Comparison of ENCODE assay signal across 19 cellular contexts in genomic region chr17:64318068-64318467, GRCh38. TPM values are rescaled to one million over a fixed set of nuclear protein-coding genes. Genes with fewer than 3 reads are reported as not detected.
DNase-seq lines count a peak whose midpoint lies in the region; FAIRE-seq and TF ChIP-seq lines count a peak whose summit lies in the region.
"Had no signal": no experiment of that assay in that cellular context is flagged by ENCODE, and none has a peak within 500 bp of the region (broad histone marks: within the 10 kb centered on the region; RNA-seq: fewer than 3 reads in every experiment).

No MANE protein-coding gene starts in this region.

- H3K36me3 Mint-ChIP-seq in Caco-2 (ENCODE audit: insufficient read depth, unreplicated experiment), result no peaks in the 10 kb centered on the region
- H3K36me3 Mint-ChIP-seq: CD4-positive, alpha-beta memory T cell had no signal

- H3K36me3 ChIP-seq in Caco-2 (ENCODE audit: control insufficient read depth, insufficient read depth, low read length), result no peaks in the 10 kb centered on the region
- H3K36me3 ChIP-seq in adipocyte (ENCODE audit: control insufficient read depth, insufficient read depth, low read length, severe bottlenecking), result no peaks in the 10 kb centered on the region
- no peaks in the 10 kb centered on the region for H3K36me3 ChIP-seq in hepatocyte (replicated peaks; ENCODE audit: insufficient read depth, low read depth)
- H3K36me3 ChIP-seq in subcutaneous abdominal adipose tissue (ENCODE audit: control insufficient read depth in 5 of 5, insufficient read depth in 5 of 5, low read length in 5 of 5), result peaks cover 0 to 9% (median 6%) of the 10 kb centered on the region in 5 donors
- no peaks in the 10 kb centered on the region for H3K36me3 ChIP-seq in stomach
- H3K36me3 ChIP-seq: BLaER1 had no signal

- no peak overlapping the region for H3K4me3 ChIP-seq in Caco-2 (ENCODE audit: low read depth, low read length)
- H3K4me3 ChIP-seq in adipocyte (ENCODE audit: low read length), result no peak overlapping the region
- H3K4me3 ChIP-seq in hepatocyte, result no peak overlapping the region
- H3K4me3 ChIP-seq in subcutaneous abdominal adipose tissue (ENCODE audit: low read depth in 1 of 5, low read length in 5 of 5), result no peak overlapping the region
- H3K4me3 ChIP-seq in stomach, result no peak overlapping the region
- H3K4me3 ChIP-seq: BLaER1, GM23338 had no signal

- POLR2A ChIA-PET in Caco-2 (lab: Charles Lee), result interaction anchor here (1.2 kb wide), 1 partner anchor 189 kb away, joined by 5 read pairs; the partner anchor contains the start of genes CEP95 and DDX5

- H3K27ac Mint-ChIP-seq in Caco-2 (ENCODE audit: unreplicated experiment), result peak overlapping the region; percentile 87
- H3K27ac Mint-ChIP-seq: CD4-positive, alpha-beta memory T cell; GM23338; HFFc6 had no signal

- H3K9me3 Mint-ChIP-seq in Caco-2 (ENCODE audit: unreplicated experiment), result peaks cover 8% of the 10 kb centered on the region
- H3K9me3 Mint-ChIP-seq: CD14-positive monocyte; CD4-positive, alpha-beta memory T cell; GM23338; HFFc6 had no signal

- H3K4me1 Mint-ChIP-seq in Caco-2 (ENCODE audit: low read depth, unreplicated experiment), result peaks cover 35% of the 10 kb centered on the region
- H3K4me1 Mint-ChIP-seq: GM23338 had no signal

- H4K20me1 ChIP-seq in hepatocyte (ENCODE audit: insufficient read depth, poor library complexity, severe bottlenecking), result no peaks in the 10 kb centered on the region
- H4K20me1 ChIP-seq: BLaER1 had no signal

- FAIRE-seq in frontal cortex (lab: Jason Lieb, UNC), result no peak
- FAIRE-seq: G401.6, GM12891, GM19239, H54 had no signal

- no peaks in the 10 kb centered on the region for H3K27me3 Mint-ChIP-seq in Caco-2 (ENCODE audit: insufficient read depth, unreplicated experiment)

- no peaks in the 10 kb centered on the region for H3K9me2 ChIP-seq in hepatocyte (replicated peaks; ENCODE audit: insufficient read depth)

- H3K9me3 ChIP-seq in Caco-2, result no peaks in the 10 kb centered on the region
- no peaks in the 10 kb centered on the region for H3K9me3 ChIP-seq in adipocyte (ENCODE audit: control insufficient read depth, low read length)
- H3K9me3 ChIP-seq in hepatocyte (ENCODE audit: low read depth), result no peaks in the 10 kb centered on the region
- H3K9me3 ChIP-seq in subcutaneous abdominal adipose tissue (ENCODE audit: control insufficient read depth in 5 of 5, low read length in 5 of 5), result no peaks in the 10 kb centered on the region
- no peaks in the 10 kb centered on the region for H3K9me3 ChIP-seq in stomach
- H3K9me3 ChIP-seq: BLaER1 had no signal

- BruUV-seq in Caco-2 (replicated peaks; lab: Mats Ljungman, UMichigan), result no TSS peak

- no peak overlapping the region for H3K4me3 Mint-ChIP-seq in Caco-2 (ENCODE audit: unreplicated experiment)
- H3K4me3 Mint-ChIP-seq: CD4-positive, alpha-beta memory T cell; GM23338; HFFc6 had no signal

- TF ChIP-seq POLR2A in stomach (IDR thresholded peaks at IDR 0.05), result no peak

- H3K4me2 ChIP-seq in hepatocyte, result no peak overlapping the region
- H3K4me2 ChIP-seq: BLaER1, GM23338 had no signal

- no peak for TF ChIP-seq CTCF in Caco-2 (IDR thresholded peaks at IDR 0.05; ENCODE audit: insufficient read depth in 1 of 2, low read depth in 1 of 2, low read length in 1 of 2, severe bottlenecking in 1 of 2, unreplicated experiment in 1 of 2)
- TF ChIP-seq CTCF in hepatocyte (IDR thresholded peaks at IDR 0.05; ENCODE audit: poor library complexity), result no peak
- TF ChIP-seq CTCF in stomach (IDR thresholded peaks at IDR 0.05), result no peak

- no peaks in the 10 kb centered on the region for H3K79me2 ChIP-seq in hepatocyte

- H2AFZ ChIP-seq in hepatocyte, result no peak overlapping the region
- H2AFZ ChIP-seq: GM23338 had no signal

- H3K27me3 ChIP-seq in Caco-2 (replicated peaks; ENCODE audit: control insufficient read depth, insufficient read depth, low read length) (no peaks in the 10 kb centered on the region), adipocyte (replicated peaks; ENCODE audit: control insufficient read depth, insufficient read depth, low read length) (no peaks in the 10 kb centered on the region), hepatocyte (no peaks in the 10 kb centered on the region), subcutaneous abdominal adipose tissue (ENCODE audit: control insufficient read depth in 5 of 5, insufficient read depth in 4 of 5, low read length in 5 of 5) (no peaks in the 10 kb centered on the region), stomach (peaks cover 0 to 10% (median 0%) of the 10 kb centered on the region in 3 donors)
- H3K27me3 ChIP-seq: BLaER1 had no signal

- intact Hi-C loops in Caco-2 (cut with micrococcal nuclease; ENCODE audit: unreplicated experiment) (no loop called here), stomach (cut with DNase I; ENCODE audit: low total_unique reads) (no loop called here)

- no peak for TF ChIP-seq EP300 in stomach (IDR thresholded peaks at IDR 0.05)

- CTCF ChIA-PET in Caco-2 (lab: Charles Lee), result interaction anchor here (0.5 to 1.1 kb wide), 5 partner anchors 15 to 299 kb away, joined by 3 to 7 read pairs (median 3); no protein-coding TSS in a partner anchor

- 89% methylated on average over 1 of the region's 1 CpG for WGBS in hepatocyte (ENCODE audit: low lambda C conversion rate, missing lambda C conversion rate)
- 78 to 100% (median 92%) methylated on average over 1 of the region's 1 CpG for WGBS in stomach, 5 donors

- H3K27ac ChIP-seq in hepatocyte (peak overlapping the region; percentile 61), subcutaneous abdominal adipose tissue (ENCODE audit: low read depth, low read length) (peak overlapping the region; percentile 37), stomach (no peak overlapping the region)
- H3K27ac ChIP-seq: BLaER1 had no signal

- DNase-seq in Caco-2, result no peak
- no peak for DNase-seq in adipocyte (ENCODE audit: low read depth)
- no peak for DNase-seq in hepatocyte (ENCODE audit: low spot score)
- no peak for DNase-seq in frontal cortex (ENCODE audit: low spot score in 2 of 2)
- no peak for DNase-seq in stomach
- no peak for DNase-seq in DMS53 treated with DMSO at 0.1 percent for 48 hours (lab: John Stamatoyannopoulos, UW; ENCODE audit: unreplicated experiment)
- DNase-seq: 8988T; Calu3; CD4-positive, alpha-beta memory T cell; HCEC 1CT; HFFc6 had no signal

- H3K9ac ChIP-seq in adipocyte (ENCODE audit: low read length) (peak overlapping the region; percentile 55), subcutaneous abdominal adipose tissue (ENCODE audit: low read length in 5 of 5) (no peak overlapping the region)
- H3K9ac ChIP-seq: BLaER1 had no signal

- peaks cover 47% of the 10 kb centered on the region for H3K4me1 ChIP-seq in Caco-2
- peaks cover 49% of the 10 kb centered on the region for H3K4me1 ChIP-seq in adipocyte (ENCODE audit: control insufficient read depth, insufficient read depth, low read length)
- H3K4me1 ChIP-seq in hepatocyte (ENCODE audit: insufficient read depth), result peaks cover 3% of the 10 kb centered on the region
- peaks cover 5 to 56% (median 31%) of the 10 kb centered on the region in 5 donors for H3K4me1 ChIP-seq in subcutaneous abdominal adipose tissue (ENCODE audit: control insufficient read depth in 5 of 5, insufficient read depth in 5 of 5, low read length in 5 of 5)
- H3K4me1 ChIP-seq in stomach, result peaks cover 4 to 22% (median 11%) of the 10 kb centered on the region in 4 donors
- H3K4me1 ChIP-seq: BLaER1 had no signal

RNA-seq across cellular contexts. Expression of gene TEX2, which starts 55.0 kb away (rescaled TPM):
- 19.3 and 20.2 TPM in 2 replicates for total RNA-seq in Caco-2 (2022)
- total RNA-seq in hepatocyte, result 37.4 and 37.7 TPM in 2 replicates
- polyA plus RNA-seq in hepatocyte, result 22.1 and 27.9 TPM in 2 replicates
- total RNA-seq in frontal cortex, result 31.8 TPM
- total RNA-seq in stomach, result 10 to 100 TPM; 17.5 to 50.6 (median 40.0) TPM
- 1 to 10 TPM; 5.8 to 8.0 (median 7.7) TPM for polyA plus RNA-seq in stomach

Comparison
In these comparisons a context has a peak if more than half of its experiments do, and no peak if none do; other contexts are left out.
1. H3K27ac ChIP-seq: peak in hepatocyte (single experiment) and subcutaneous abdominal adipose tissue (single experiment); none in stomach (0 of 5).